In the genomic region with DNA sequence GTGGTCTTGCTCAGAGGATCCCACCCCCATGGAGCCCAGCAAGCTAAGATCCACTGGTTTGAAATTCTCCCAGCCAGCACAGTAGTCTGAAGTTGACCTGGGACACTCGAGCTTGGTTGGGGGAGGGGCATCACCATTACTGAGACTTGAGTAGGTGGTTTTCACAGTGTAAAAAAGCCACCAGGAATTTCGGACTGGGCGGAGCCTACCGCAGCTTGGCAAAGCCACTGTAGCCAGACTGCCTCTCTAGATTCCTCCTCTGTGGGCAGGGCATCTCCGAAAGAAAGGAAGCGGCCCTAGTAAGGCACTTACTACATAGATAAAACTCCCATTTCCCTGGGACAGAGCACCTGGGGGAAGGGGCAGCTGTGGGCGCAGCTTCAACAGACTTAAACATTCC, we compare ENCODE assay signal across 5 cellular contexts. TPM values are rescaled to one million over a fixed set of nuclear protein-coding genes. Genes with fewer than 3 reads are reported as not detected.
"Had no signal": no experiment of that assay in that cellular context is flagged by ENCODE, and none has a peak within 500 bp of the region (broad histone marks: within the 10 kb centered on the region; RNA-seq: fewer than 3 reads in every experiment).

No MANE protein-coding gene starts in this region.

RNA-seq across cellular contexts. Expression of a gene that starts 44.0 kb away (rescaled TPM):
- total RNA-seq: myocyte; naive thymus-derived CD4-positive, alpha-beta T cell; natural killer cell treated with Interleukin-12 subunit alpha and Interleukin-12 subunit beta and Interleukin-15 and Interleukin-18, amount 100 ng/mL, for 72 hours; pulmonary artery endothelial cell had no signal
- polyA plus RNA-seq: immature natural killer cell; naive thymus-derived CD4-positive, alpha-beta T cell had no signal
